In genomic region chr2:231701456-231702373, GRCh38 we compare ENCODE assay signal across 10 cellular contexts. TPM values are rescaled to one million over a fixed set of nuclear protein-coding genes. Genes with fewer than 3 reads are reported as not detected.
DNase-seq lines count a peak whose midpoint lies in the region; ATAC-seq lines count a peak whose summit lies in the region.
"Had no signal": no experiment of that assay in that cellular context is flagged by ENCODE, and none has a peak within 500 bp of the region (broad histone marks: within the 10 kb centered on the region; RNA-seq: fewer than 3 reads in every experiment).

No MANE protein-coding gene starts in this region.

- CTCF ChIA-PET in CD8-positive, alpha-beta memory T cell (lab: Charles Lee) = interaction anchor here (1.1 to 9.2 kb wide), 5 partner anchors 8 to 24 kb away, joined by 3 to 71 read pairs (median 6); no protein-coding TSS in a partner anchor

- H3K9me3 ChIP-seq in CD8-positive, alpha-beta memory T cell (ENCODE audit: low read length) = no peaks in the 10 kb centered on the region
- H3K9me3 ChIP-seq: heart left ventricle had no signal

- intact Hi-C loops in left cardiac atrium (cut with DNase I) = no loop called here

- no peaks in the 10 kb centered on the region for H3K9me3 Mint-ChIP-seq in activated naive CD8-positive, alpha-beta T cell treated with anti-CD3 and anti-CD28 coated beads, Interleukin-2, amount 50 U/mL, for 24 hours
- H3K9me3 Mint-ChIP-seq in CD8-positive, alpha-beta memory T cell = no peaks in the 10 kb centered on the region

- no peaks in the 10 kb centered on the region for H3K36me3 ChIP-seq in CD8-positive, alpha-beta memory T cell (ENCODE audit: insufficient read depth, low read length)
- H3K36me3 ChIP-seq: heart left ventricle had no signal

- H3K4me1 Mint-ChIP-seq in activated naive CD8-positive, alpha-beta T cell treated with anti-CD3 and anti-CD28 coated beads, Interleukin-2, amount 50 U/mL, for 24 hours = peaks cover 17% of the 10 kb centered on the region
- peaks cover 11 to 21% (median 12%) of the 10 kb centered on the region in 3 donors for H3K4me1 Mint-ChIP-seq in CD8-positive, alpha-beta memory T cell

- POLR2A ChIA-PET in CD8-positive, alpha-beta memory T cell (lab: Charles Lee) = no interaction called here

- H3K36me3 Mint-ChIP-seq in activated naive CD8-positive, alpha-beta T cell treated with anti-CD3 and anti-CD28 coated beads, Interleukin-2, amount 50 U/mL, for 24 hours (ENCODE audit: low read depth) = peaks cover 4% of the 10 kb centered on the region
- peaks cover 0 to 6% (median 0%) of the 10 kb centered on the region in 3 donors for H3K36me3 Mint-ChIP-seq in CD8-positive, alpha-beta memory T cell

- peak; percentile 63 for DNase-seq in M059J (ENCODE audit: low read depth)
- peak; percentile 23 for DNase-seq in SKM-1 (lab: John Stamatoyannopoulos, UW; ENCODE audit: unreplicated experiment)
- peak; percentile 72 for DNase-seq in left cardiac atrium
- no peak for DNase-seq in activated naive CD8-positive, alpha-beta T cell treated with anti-CD3 and anti-CD28 coated beads, Interleukin-2, amount 50 U/mL, for 24 hours
- DNase-seq in CD8-positive, alpha-beta memory T cell = no peak
- DNase-seq in HuH-7.5 (ENCODE audit: low spot score) = no peak
- DNase-seq: OCI-M1 had no signal

- no peak overlapping the region for H3K4me3 Mint-ChIP-seq in activated naive CD8-positive, alpha-beta T cell treated with anti-CD3 and anti-CD28 coated beads, Interleukin-2, amount 50 U/mL, for 24 hours
- H3K4me3 Mint-ChIP-seq in CD8-positive, alpha-beta memory T cell = no peak overlapping the region

- no peaks in the 10 kb centered on the region for H3K27me3 ChIP-seq in CD8-positive, alpha-beta memory T cell (ENCODE audit: insufficient read depth, low read length, poor library complexity, severe bottlenecking)
- H3K27me3 ChIP-seq: heart left ventricle had no signal

- ATAC-seq in left cardiac atrium (peak in 1 of 2 donors; percentile 36), HG03135 (IDR thresholded peaks at IDR 0.05; ENCODE audit: unreplicated experiment) (no peak)
- ATAC-seq in activated naive CD8-positive, alpha-beta T cell treated with anti-CD3 and anti-CD28 coated beads, Interleukin-2, amount 50 U/mL, for 24 hours = no peak

- H3K4me3 ChIP-seq in skin epidermis = no peak overlapping the region
- H3K4me3 ChIP-seq in CD8-positive, alpha-beta memory T cell (ENCODE audit: low read length) = no peak overlapping the region
- H3K4me3 ChIP-seq: heart left ventricle had no signal

- H3K27ac ChIP-seq in skin epidermis = peak overlapping the region in 18 of 21 experiments; percentile 16 to 87 (median 59)
- H3K27ac ChIP-seq in CD8-positive, alpha-beta memory T cell (ENCODE audit: low read depth, low read length) = no peak overlapping the region

- no peaks in the 10 kb centered on the region for H3K27me3 Mint-ChIP-seq in activated naive CD8-positive, alpha-beta T cell treated with anti-CD3 and anti-CD28 coated beads, Interleukin-2, amount 50 U/mL, for 24 hours
- H3K27me3 Mint-ChIP-seq in CD8-positive, alpha-beta memory T cell = peaks cover 0 to 1% of the 10 kb centered on the region in 2 donors

- H3K27ac Mint-ChIP-seq in activated naive CD8-positive, alpha-beta T cell treated with anti-CD3 and anti-CD28 coated beads, Interleukin-2, amount 50 U/mL, for 24 hours = no peak overlapping the region
- peak overlapping the region in 3 of 8 donors; percentile 47 to 60 (median 57) for H3K27ac Mint-ChIP-seq in CD8-positive, alpha-beta memory T cell

- peaks cover 13% of the 10 kb centered on the region for H3K4me1 ChIP-seq in CD8-positive, alpha-beta memory T cell (ENCODE audit: insufficient read depth, low read length)

RNA-seq across cellular contexts. Expression of gene PTMA, which starts 6.6 kb away (rescaled TPM):
- 1,301 and 1,473 TPM in 2 replicates for total RNA-seq in M059J (2014; rRNA removed; shearing (Covaris generic))
- 100 to 1,000 TPM; 343 to 402 TPM for total RNA-seq in left cardiac atrium
- total RNA-seq in CD8-positive, alpha-beta memory T cell = 1,000 to 10,000 TPM; 2,403 to 2,474 TPM
- 1,830 TPM for polyA plus RNA-seq in CD8-positive, alpha-beta memory T cell

Comparison
In these comparisons a context has a peak if more than half of its experiments do, and no peak if none do; other contexts are left out.
1. DNase-seq: peak in M059J (single experiment), SKM-1 (single experiment) and left cardiac atrium (single experiment); none in activated naive CD8-positive, alpha-beta T cell treated with anti-CD3 and anti-CD28 coated beads, Interleukin-2, amount 50 U/mL, for 24 hours (single experiment), CD8-positive, alpha-beta memory T cell (0 of 5) and HuH-7.5 (single experiment).